In the genomic region with DNA sequence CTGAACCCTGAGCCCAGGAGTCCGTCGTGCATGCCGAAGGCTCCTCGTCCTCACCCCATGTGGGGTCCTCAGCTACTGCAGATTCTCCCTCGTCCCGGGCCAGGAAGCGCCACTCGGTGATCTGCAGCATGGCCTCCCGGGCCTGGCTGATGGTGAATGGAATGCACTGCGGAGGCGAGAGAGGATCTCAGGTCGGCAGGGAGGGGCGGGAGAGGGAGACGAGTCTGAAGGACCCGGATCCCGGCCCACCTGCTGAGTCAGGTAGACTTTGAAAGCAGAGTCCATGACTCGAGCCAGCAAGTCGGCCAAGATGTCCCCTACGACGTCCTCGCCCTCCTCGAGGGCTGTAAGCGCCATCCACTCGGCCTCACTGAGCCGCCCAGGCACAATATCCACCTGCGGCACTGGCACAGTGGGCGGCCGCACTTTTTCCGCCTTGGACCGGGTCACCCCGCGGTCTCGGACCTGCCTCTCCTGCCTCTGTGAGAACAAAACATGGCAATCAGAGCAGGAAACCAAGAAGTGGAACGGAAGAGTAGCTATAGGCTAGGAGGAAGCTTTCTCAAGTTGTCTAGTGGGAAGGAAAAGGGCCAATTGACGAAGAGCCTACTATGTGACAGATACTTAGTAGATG, we compare ENCODE assay signal across 1 cellular context.
TF ChIP-seq lines count a peak whose summit lies in the region.

No MANE protein-coding gene starts in this region.

TF ChIP-seq in WTC11, 78 proteins besides CTCF, POLR2A, EP300 and RAD21 (continued from another document):
- TF ChIP-seq, protein P1, sequence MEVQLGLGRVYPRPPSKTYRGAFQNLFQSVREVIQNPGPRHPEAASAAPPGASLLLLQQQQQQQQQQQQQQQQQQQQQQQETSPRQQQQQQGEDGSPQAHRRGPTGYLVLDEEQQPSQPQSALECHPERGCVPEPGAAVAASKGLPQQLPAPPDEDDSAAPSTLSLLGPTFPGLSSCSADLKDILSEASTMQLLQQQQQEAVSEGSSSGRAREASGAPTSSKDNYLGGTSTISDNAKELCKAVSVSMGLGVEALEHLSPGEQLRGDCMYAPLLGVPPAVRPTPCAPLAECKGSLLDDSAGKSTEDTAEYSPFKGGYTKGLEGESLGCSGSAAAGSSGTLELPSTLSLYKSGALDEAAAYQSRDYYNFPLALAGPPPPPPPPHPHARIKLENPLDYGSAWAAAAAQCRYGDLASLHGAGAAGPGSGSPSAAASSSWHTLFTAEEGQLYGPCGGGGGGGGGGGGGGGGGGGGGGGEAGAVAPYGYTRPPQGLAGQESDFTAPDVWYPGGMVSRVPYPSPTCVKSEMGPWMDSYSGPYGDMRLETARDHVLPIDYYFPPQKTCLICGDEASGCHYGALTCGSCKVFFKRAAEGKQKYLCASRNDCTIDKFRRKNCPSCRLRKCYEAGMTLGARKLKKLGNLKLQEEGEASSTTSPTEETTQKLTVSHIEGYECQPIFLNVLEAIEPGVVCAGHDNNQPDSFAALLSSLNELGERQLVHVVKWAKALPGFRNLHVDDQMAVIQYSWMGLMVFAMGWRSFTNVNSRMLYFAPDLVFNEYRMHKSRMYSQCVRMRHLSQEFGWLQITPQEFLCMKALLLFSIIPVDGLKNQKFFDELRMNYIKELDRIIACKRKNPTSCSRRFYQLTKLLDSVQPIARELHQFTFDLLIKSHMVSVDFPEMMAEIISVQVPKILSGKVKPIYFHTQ (CRISPR knock-in tag; IDR thresholded peaks at IDR 0.05) = no peak
- TF ChIP-seq SOX15 (CRISPR knock-in tag; IDR thresholded peaks at IDR 0.05) = no peak
- no peak for TF ChIP-seq CREM (CRISPR knock-in tag; IDR thresholded peaks at IDR 0.05)
- TF ChIP-seq IRF2 (CRISPR knock-in tag; IDR thresholded peaks at IDR 0.05; ENCODE audit: borderline replicate concordance, low read depth) = no peak
